ENCODE assay signal across 23 cellular contexts in the genomic region with DNA sequence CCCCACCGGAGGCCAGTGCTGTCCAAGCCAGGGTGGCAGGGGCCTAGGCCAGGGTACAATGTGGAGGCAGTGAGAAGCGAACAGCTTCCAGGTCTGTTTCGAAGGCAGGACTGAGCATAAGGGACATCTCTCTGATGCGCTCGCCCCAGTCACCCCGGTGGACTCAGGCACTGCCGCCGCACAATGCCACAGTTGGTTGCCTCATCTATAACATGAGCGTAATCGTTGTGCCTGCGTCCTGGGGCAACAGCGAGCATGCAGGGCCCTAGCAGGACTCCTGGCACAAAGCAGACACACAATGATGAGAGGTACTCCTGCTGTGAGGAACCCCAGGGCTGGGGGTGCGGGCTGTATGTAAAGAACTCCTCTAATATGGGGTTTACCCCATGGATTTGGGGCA.
"Had no signal": no experiment of that assay in that cellular context is flagged by ENCODE, and none has a peak within 500 bp of the region (broad histone marks: within the 10 kb centered on the region; RNA-seq: fewer than 3 reads in every experiment).

No MANE protein-coding gene starts in this region.

- H3K4me3 ChIP-seq: breast epithelium, esophagus squamous epithelium, heart right ventricle, left lung, lower lobe of right lung, mucosa of descending colon, pancreas, prostate gland, upper lobe of left lung had no signal

- H3K9me3 ChIP-seq: breast epithelium, esophagus squamous epithelium, heart right ventricle, left lung, lower lobe of right lung, mucosa of descending colon, neutrophil, pancreas, prostate gland, upper lobe of left lung had no signal

- H3K27me3 ChIP-seq: breast epithelium, esophagus squamous epithelium, heart right ventricle, left lung, pancreas, upper lobe of left lung had no signal

- ATAC-seq: activated CD8-positive, alpha-beta memory T cell treated with anti-CD3 and anti-CD28 coated beads, Interleukin-2, amount 10 ng/mL, durations not matched to agents 7 days and 5 days; activated CD8-positive, alpha-beta T cell treated with anti-CD3 and anti-CD28 coated beads for 36 hours; activated naive CD8-positive, alpha-beta T cell treated with anti-CD3 and anti-CD28 coated beads, Interleukin-2, amount 50 U/mL, for 24 hours; mucosa of descending colon; pancreas had no signal

- H3K36me3 ChIP-seq: breast epithelium, esophagus squamous epithelium, heart right ventricle, left lung, lower lobe of right lung, neutrophil, pancreas, prostate gland, upper lobe of left lung had no signal

- H3K27ac ChIP-seq: breast epithelium, epithelial cell of prostate, esophagus squamous epithelium, heart right ventricle, left lung, lower lobe of right lung, neutrophil, pancreas, prostate gland, upper lobe of left lung had no signal

- H3K4me1 ChIP-seq: breast epithelium, left lung, lower lobe of right lung, pancreas, prostate gland had no signal

- DNase-seq: activated CD4-positive, alpha-beta T cell treated with anti-CD3 and anti-CD28 coated beads, Interleukin-2, amount 10 ng/mL, durations not matched to agents 7 days and 5 days; activated CD4-positive, CD25-positive, alpha-beta regulatory T cell treated with anti-CD3 and anti-CD28 coated beads, Interleukin-2, amount 50 U/mL, for 72 hours; activated CD8-positive, alpha-beta memory T cell treated with anti-CD3 and anti-CD28 coated beads, Interleukin-2, amount 10 ng/mL, durations not matched to agents 7 days and 5 days; activated CD8-positive, alpha-beta T cell treated with anti-CD3 and anti-CD28 coated beads for 36 hours; activated naive CD8-positive, alpha-beta T cell treated with anti-CD3 and anti-CD28 coated beads, Interleukin-2, amount 50 U/mL, for 24 hours; activated T-cell treated with anti-CD3 and anti-CD28 coated beads, Interleukin-2, amount 50 U/mL, for 48 hours; effector CD8-positive, alpha-beta T cell; esophagus squamous epithelium; foreskin melanocyte; heart right ventricle; left lung; lower lobe of right lung; mesendoderm; mucosa of descending colon; pancreas; stimulated activated naive CD4-positive, alpha-beta T cell treated with Interleukin-2 at 50 U/mL for 16 hours; SW 1271; T-helper 9 cell; upper lobe of left lung had no signal
